Comparison of ENCODE assay signal across 19 cellular contexts in genomic region chr3:193029800-193030199, GRCh38.
DNase-seq lines count a peak whose midpoint lies in the region; ATAC-seq and TF ChIP-seq lines count a peak whose summit lies in the region.
"Had no signal": no experiment of that assay in that cellular context is flagged by ENCODE, and none has a peak within 500 bp of the region (broad histone marks: within the 10 kb centered on the region; RNA-seq: fewer than 3 reads in every experiment).

No MANE protein-coding gene starts in this region.

- H3K36me3 ChIP-seq in lower lobe of right lung: no peaks in the 10 kb centered on the region
- H3K36me3 ChIP-seq: prostate gland, thoracic aorta had no signal

- no peaks in the 10 kb centered on the region for H3K9me3 ChIP-seq in lower lobe of right lung
- H3K9me3 ChIP-seq: prostate gland, thoracic aorta had no signal

- TF ChIP-seq CTCF in lower lobe of right lung (IDR thresholded peaks at IDR 0.05) (no peak), dorsolateral prefrontal cortex (IDR thresholded peaks at IDR 0.05 in 54 of 56, conservative IDR thresholded peaks at IDR 0.05 in 2 of 56; ENCODE audit: low read depth in 1 of 56, partially characterized antibody in 56 of 56) (no peak)

- H3K27me3 ChIP-seq in lower lobe of right lung (ENCODE audit: low read depth) (no peaks in the 10 kb centered on the region), dorsolateral prefrontal cortex (peaks cover 0 to 13% (median 0%) of the 10 kb centered on the region in 45 donors)

- no peaks in the 10 kb centered on the region for H3K4me1 ChIP-seq in lower lobe of right lung
- H3K4me1 ChIP-seq: prostate gland had no signal

- ATAC-seq in lower lobe of right lung (peak; percentile 49 to 56), HG03442 (IDR thresholded peaks at IDR 0.05; ENCODE audit: unreplicated experiment) (no peak)
- ATAC-seq: activated CD8-positive, alpha-beta memory T cell treated with anti-CD3 and anti-CD28 coated beads, Interleukin-2, amount 10 ng/mL, durations not matched to agents 7 days and 5 days; K562; left cardiac atrium; stimulated activated naive B cell treated with anti-CD40 and anti-IgM and Interleukin-4, amounts not matched to agents 10 μg/mL and 1 μg/mL and 100 μg/mL, for 72 hours had no signal

- DNase-seq in NCI-H2107 treated with DMSO at 0.1 percent for 48 hours (lab: John Stamatoyannopoulos, UW; ENCODE audit: unreplicated experiment): peak; percentile 77
- DNase-seq in NCI-H2107 (lab: John Stamatoyannopoulos, UW): no peak
- DNase-seq in NCI-H1417 treated with DMSO at 0.1 percent for 48 hours (lab: John Stamatoyannopoulos, UW): peak; percentile 4
- DNase-seq in NOMO-1 treated with dmso at 0.1 percent for 144 hours (lab: John Stamatoyannopoulos, UW; ENCODE audit: unreplicated experiment): peak; percentile 14
- DNase-seq in lower lobe of right lung: no peak
- no peak for DNase-seq in dorsolateral prefrontal cortex
- no peak for DNase-seq in activated CD4-positive, alpha-beta T cell treated with anti-CD3 and anti-CD28 coated beads, Interleukin-2, amount 50 U/mL, for 48 hours
- DNase-seq: activated CD4-positive, alpha-beta T cell treated with anti-CD3 and anti-CD28 coated beads for 4 hours; activated CD8-positive, alpha-beta memory T cell treated with anti-CD3 and anti-CD28 coated beads, Interleukin-2, amount 10 ng/mL, durations not matched to agents 7 days and 5 days; Calu3; glutamatergic neuron; left cardiac atrium; stimulated activated CD4-positive, alpha-beta T cell treated with anti-CD3 and anti-CD28 coated beads, Interleukin-1b, Interleukin-23, amount 100 ng/mL, for 48 hours; stimulated activated naive B cell treated with anti-CD40 and anti-IgM and Interleukin-4, amounts not matched to agents 10 μg/mL and 1 μg/mL and 100 μg/mL, for 72 hours; T-helper 1 cell had no signal

- no peak overlapping the region for H3K4me3 ChIP-seq in lower lobe of right lung
- no peak overlapping the region for H3K4me3 ChIP-seq in dorsolateral prefrontal cortex
- H3K4me3 ChIP-seq: K562, prostate gland, thoracic aorta had no signal

- intact Hi-C loops in lower lobe of right lung (cut with DNase I): no loop called here
- intact Hi-C loops in dorsolateral prefrontal cortex (cut with DNase I): no loop called here

- H3K27ac ChIP-seq in lower lobe of right lung: no peak overlapping the region
- H3K27ac ChIP-seq in dorsolateral prefrontal cortex: no peak overlapping the region
- H3K27ac ChIP-seq: prostate gland, thoracic aorta had no signal

Comparison
In these comparisons a context has a peak if more than half of its experiments do, and no peak if none do; other contexts are left out.
1. DNase-seq: peak in NCI-H2107 treated with DMSO at 0.1 percent for 48 hours (single experiment), NCI-H1417 treated with DMSO at 0.1 percent for 48 hours (single experiment) and NOMO-1 treated with dmso at 0.1 percent for 144 hours (single experiment); none in NCI-H2107 (single experiment), lower lobe of right lung (single experiment), dorsolateral prefrontal cortex (0 of 10) and activated CD4-positive, alpha-beta T cell treated with anti-CD3 and anti-CD28 coated beads, Interleukin-2, amount 50 U/mL, for 48 hours (0 of 2).